ENCODE assay signal across 13 cellular contexts in the genomic region with DNA sequence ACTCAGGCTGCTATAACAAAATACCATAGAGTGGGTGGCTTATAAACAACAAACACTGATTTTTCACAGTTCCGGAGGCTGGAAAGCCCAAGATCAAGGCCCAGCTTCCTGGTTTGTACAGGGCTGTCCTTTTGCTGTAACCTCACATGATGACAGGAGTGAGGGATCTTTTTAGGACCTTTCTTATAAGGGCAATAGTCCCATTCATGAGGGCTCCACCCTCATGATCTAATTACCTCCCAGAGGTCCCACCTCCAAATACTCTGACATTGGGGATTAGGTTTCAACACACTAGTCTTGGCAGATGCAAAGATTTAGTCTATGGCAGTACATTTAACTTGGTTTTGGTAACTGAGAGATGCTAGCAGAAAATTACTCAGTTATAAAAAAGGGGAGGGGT. TPM values are rescaled to one million over a fixed set of nuclear protein-coding genes. Genes with fewer than 3 reads are reported as not detected.
DNase-seq lines count a peak whose midpoint lies in the region; ATAC-seq and TF ChIP-seq lines count a peak whose summit lies in the region.
"Had no signal": no experiment of that assay in that cellular context is flagged by ENCODE, and none has a peak within 500 bp of the region (broad histone marks: within the 10 kb centered on the region; RNA-seq: fewer than 3 reads in every experiment).

No MANE protein-coding gene starts in this region.

- intact Hi-C loops in Right ventricle myocardium superior (cut with DNase I), result no loop called here
- intact Hi-C loops in left cardiac atrium (cut with DNase I), result no loop called here
- intact Hi-C loops in PC-3 (cut with micrococcal nuclease), result no loop called here
- intact Hi-C loops in dendritic cell treated with granulocyte-macrophage colony-stimulating factor and Interleukin-4, amounts not matched to agents 40 ng/mL and 50 ng/mL, for 4 days (cut with micrococcal nuclease), result no loop called here

- ATAC-seq in Right ventricle myocardium superior (ENCODE audit: poor library complexity) (peak; percentile 14), left cardiac atrium (no peak), PC-3 (no peak), GM18861 (IDR thresholded peaks at IDR 0.05; ENCODE audit: unreplicated experiment) (no peak)
- ATAC-seq: Panc1 had no signal

- H3F3A ChIP-seq in PC-3 (ENCODE audit: low read length, unreplicated experiment), result no peaks in the 10 kb centered on the region

- H3K27me3 Mint-ChIP-seq in dendritic cell treated with granulocyte-macrophage colony-stimulating factor and Interleukin-4, amounts not matched to agents 40 ng/mL and 50 ng/mL, for 4 days, result no peaks in the 10 kb centered on the region

- H3K27me3 ChIP-seq in PC-3 (ENCODE audit: low read length), result no peaks in the 10 kb centered on the region
- H3K27me3 ChIP-seq: BLaER1 had no signal

- CTCF ChIA-PET in PC-3 (lab: Charles Lee), result no interaction called here

- no peak overlapping the region for H3K4me3 Mint-ChIP-seq in dendritic cell treated with granulocyte-macrophage colony-stimulating factor and Interleukin-4, amounts not matched to agents 40 ng/mL and 50 ng/mL, for 4 days

- H3K36me3 ChIP-seq in PC-3 (ENCODE audit: low read depth, low read length), result peaks cover 2% of the 10 kb centered on the region; the same call in 1 of the 2 replicates
- H3K36me3 ChIP-seq: BLaER1 had no signal

- H3K36me3 Mint-ChIP-seq in dendritic cell treated with granulocyte-macrophage colony-stimulating factor and Interleukin-4, amounts not matched to agents 40 ng/mL and 50 ng/mL, for 4 days (ENCODE audit: low read depth), result no peaks in the 10 kb centered on the region

- POLR2A ChIA-PET in PC-3 (lab: Charles Lee; ENCODE audit: unreplicated experiment), result no interaction called here

- BruUV-seq in PC-3 (replicated peaks; lab: Mats Ljungman, UMichigan), result no TSS peak

- H3K27ac Mint-ChIP-seq in dendritic cell treated with granulocyte-macrophage colony-stimulating factor and Interleukin-4, amounts not matched to agents 40 ng/mL and 50 ng/mL, for 4 days, result peak overlapping the region; percentile 88

- H3K4me1 ChIP-seq in PC-3 (ENCODE audit: insufficient read depth, low read length), result peaks cover 50% of the 10 kb centered on the region

- H3K9me3 Mint-ChIP-seq in dendritic cell treated with granulocyte-macrophage colony-stimulating factor and Interleukin-4, amounts not matched to agents 40 ng/mL and 50 ng/mL, for 4 days, result no peaks in the 10 kb centered on the region

- no peak overlapping the region for H3K4me3 ChIP-seq in PC-3 (ENCODE audit: low read length)
- H3K4me3 ChIP-seq: BLaER1 had no signal

- H3K9ac ChIP-seq in PC-3 (ENCODE audit: low read length), result no peak overlapping the region
- H3K9ac ChIP-seq: BLaER1 had no signal

- H3K4me2 ChIP-seq in PC-3 (ENCODE audit: low read length), result no peak overlapping the region
- H3K4me2 ChIP-seq: BLaER1 had no signal

- no peaks in the 10 kb centered on the region for H4K20me1 ChIP-seq in PC-3 (ENCODE audit: low read length)
- H4K20me1 ChIP-seq: BLaER1 had no signal

- TF ChIP-seq CTCF in PC-3 (conservative IDR thresholded peaks at IDR 0.05; ENCODE audit: low read depth, low read length), result no peak

- H3K79me2 ChIP-seq in PC-3 (ENCODE audit: low read length), result peaks cover 82% of the 10 kb centered on the region

- DNase-seq in Right ventricle myocardium superior, result no peak
- no peak for DNase-seq in left cardiac atrium
- peak; percentile 20 for DNase-seq in PC-3
- DNase-seq in GOT3 (lab: John Stamatoyannopoulos, UW), result no peak
- DNase-seq in ureter (ENCODE audit: low spot score), result no peak
- DNase-seq: NCI-H1048, NCI-H1436, NCI-H1930, SW 1271 had no signal

- peaks cover 85% of the 10 kb centered on the region for H3K4me1 Mint-ChIP-seq in dendritic cell treated with granulocyte-macrophage colony-stimulating factor and Interleukin-4, amounts not matched to agents 40 ng/mL and 50 ng/mL, for 4 days (ENCODE audit: low read depth)

- no peaks in the 10 kb centered on the region for H3K9me2 ChIP-seq in PC-3 (replicated peaks; ENCODE audit: low read length)

- H2AFZ ChIP-seq in PC-3 (ENCODE audit: low read length), result no peak overlapping the region

- no peak overlapping the region for H3K27ac ChIP-seq in PC-3 (ENCODE audit: low read length)
- H3K27ac ChIP-seq: BLaER1 had no signal

- no peaks in the 10 kb centered on the region for H3K9me3 ChIP-seq in PC-3 (ENCODE audit: low read length)
- H3K9me3 ChIP-seq: BLaER1 had no signal

RNA-seq across cellular contexts. Expression of gene GPAT3, which starts 20.9 kb away (rescaled TPM):
- total RNA-seq in Right ventricle myocardium superior (39.6 TPM), left cardiac atrium (10 to 100 TPM; 34.0 to 39.0 TPM), PC-3 (2014; rRNA removed) (22.5 and 34.2 TPM in 2 replicates), ureter (3.3 TPM)
